ENCODE assay signal across 29 cellular contexts in genomic region chr12:90855534-90855933, GRCh38.
A peak's percentile ranks its signal among the peaks of the same experiment; 100 is the strongest.
DNase-seq lines count a peak whose midpoint lies in the region; ATAC-seq, FAIRE-seq and TF ChIP-seq lines count a peak whose summit lies in the region.
"Had no signal": no experiment of that assay in that cellular context is flagged by ENCODE, and none has a peak within 500 bp of the region (broad histone marks: within the 10 kb centered on the region; RNA-seq: fewer than 3 reads in every experiment).

No MANE protein-coding gene starts in this region.

- no peak for DNase-seq in activated naive CD4-positive, alpha-beta T cell treated with anti-CD3 and anti-CD28 coated beads, Interleukin-2, amount 10 ng/mL, durations not matched to agents 7 days and 5 days
- no peak for DNase-seq in activated naive CD4-positive, alpha-beta T cell treated with anti-CD3 and anti-CD28 coated beads, Interleukin-2, amount 50 U/mL, for 72 hours (ENCODE audit: low spot score in 2 of 2)
- peak; percentile 24 for DNase-seq in A673 (ENCODE audit: low spot score)
- no peak for DNase-seq in K562 (ENCODE audit: extremely low read depth in 1 of 4, low spot score in 3 of 4)
- DNase-seq in memory B cell (ENCODE audit: low spot score in 2 of 2), result no peak
- no peak for DNase-seq in stimulated activated CD4-positive, alpha-beta T cell treated with anti-CD3 and anti-CD28 coated beads, Interleukin-4, amount 100 ng/mL, for 24 hours
- no peak for DNase-seq in H9
- no peak for DNase-seq in retina
- DNase-seq: ACHN; BE2C; C1 segment of cervical spinal cord; CD4-positive, alpha-beta memory T cell; CD4-positive, CD25-positive, alpha-beta regulatory T cell; CD8-positive, alpha-beta memory T cell; COR-L47; DMS 273 treated with DMSO at 0.1 percent for 48 hours; DMS153; DMS53; DMS79; DND-41; EL; GDM1 had no signal

- H3K27ac ChIP-seq in A673 (ENCODE audit: low read depth, low read length, poor library complexity, severe bottlenecking) (no peak overlapping the region), K562 (ENCODE audit: extremely low read depth, low read depth, low read length) (no peak overlapping the region), H9 (ENCODE audit: insufficient read length, low read depth, low read length) (no peak overlapping the region)
- H3K27ac ChIP-seq: 22Rv1, A549, BLaER1 had no signal

- no peak for TF ChIP-seq RAD21 in K562 (CRISPR knock-in tag; conservative IDR thresholded peaks at IDR 0.05 in 1 of 2, IDR thresholded peaks at IDR 0.05 in 1 of 2)

- H3K4me1 ChIP-seq in A673 (ENCODE audit: insufficient read depth, low read length, poor library complexity, severe bottlenecking), result no peaks in the 10 kb centered on the region
- H3K4me1 ChIP-seq in K562 (replicated peaks in 1 of 2; ENCODE audit: control insufficient read depth in 2 of 2, insufficient read depth in 2 of 2, low read length in 2 of 2), result no peaks in the 10 kb centered on the region
- H3K4me1 ChIP-seq in H9 (ENCODE audit: insufficient read depth, low read length), result no peaks in the 10 kb centered on the region
- H3K4me1 ChIP-seq: BE2C, BLaER1 had no signal

- intact Hi-C loops in A673 (cut with micrococcal nuclease; ENCODE audit: unreplicated experiment) (loop anchor here (10.0 kb wide), 2 partner anchors 841 to 1151 kb away; partner anchors contain the start of gene ATP2B1), K562 (cut with micrococcal nuclease) (no loop called here)

- H2AK5ac ChIP-seq in H9 (ENCODE audit: insufficient read length, low read length), result no peak overlapping the region

- no peak for TF ChIP-seq CTCF in A673 (conservative IDR thresholded peaks at IDR 0.05; ENCODE audit: low read depth, low read length)
- TF ChIP-seq CTCF in K562 (IDR thresholded peaks at IDR 0.05 in 2 of 3, conservative IDR thresholded peaks at IDR 0.05 in 1 of 3; ENCODE audit: insufficient read depth in 2 of 3, low read depth in 1 of 3, low read length in 3 of 3), result no peak
- TF ChIP-seq CTCF in H9 (conservative IDR thresholded peaks at IDR 0.05), result no peak

- H3K56ac ChIP-seq in H9 (ENCODE audit: insufficient read length, low read depth, low read length), result no peak overlapping the region

- H2AFZ ChIP-seq in K562 (ENCODE audit: low read depth, low read length) (no peak overlapping the region), H9 (ENCODE audit: low read length) (no peak overlapping the region)

- H3K4me2 ChIP-seq in K562 (ENCODE audit: insufficient read depth, low read length) (no peak overlapping the region), H9 (ENCODE audit: insufficient read depth, insufficient read length, low read length) (no peak overlapping the region)
- H3K4me2 ChIP-seq: A549, BLaER1 had no signal

- H3K27me3 ChIP-seq in A673 (replicated peaks; ENCODE audit: insufficient read depth, low read depth, low read length, poor library complexity), result no peaks in the 10 kb centered on the region
- no peaks in the 10 kb centered on the region for H3K27me3 ChIP-seq in K562 (ENCODE audit: control insufficient read depth in 2 of 2, insufficient read depth in 2 of 2, low read length in 2 of 2)
- no peaks in the 10 kb centered on the region for H3K27me3 ChIP-seq in H9 (ENCODE audit: insufficient read depth, low read length)
- H3K27me3 ChIP-seq: BE2C, BLaER1 had no signal

- H3K9me1 ChIP-seq in K562 (ENCODE audit: control insufficient read depth, insufficient read depth, low read length), result no peaks in the 10 kb centered on the region

- H3K79me2 ChIP-seq in K562 (ENCODE audit: control insufficient read depth, insufficient read depth, low read length) (no peaks in the 10 kb centered on the region), H9 (ENCODE audit: insufficient read depth, low read length) (no peaks in the 10 kb centered on the region)

- TF ChIP-seq POLR2A in K562 (conservative IDR thresholded peaks at IDR 0.05), result no peak

- ATAC-seq in activated naive CD4-positive, alpha-beta T cell treated with anti-CD3 and anti-CD28 coated beads, Interleukin-2, amount 50 U/mL, for 72 hours, result no peak
- no peak for ATAC-seq in K562
- no peak for ATAC-seq in memory B cell (ENCODE audit: low read depth)
- ATAC-seq: A549, GM12878 had no signal

- peak overlapping the region; percentile 26 for H3K27ac Mint-ChIP-seq in activated naive CD4-positive, alpha-beta T cell treated with anti-CD3 and anti-CD28 coated beads, Interleukin-2, amount 10 ng/mL, durations not matched to agents 7 days and 5 days
- no peak overlapping the region for H3K27ac Mint-ChIP-seq in activated naive CD4-positive, alpha-beta T cell treated with anti-CD3 and anti-CD28 coated beads, Interleukin-2, amount 50 U/mL, for 72 hours
- H3K27ac Mint-ChIP-seq in memory B cell (peak overlapping the region; percentile 3), H9 (no peak overlapping the region)
- H3K27ac Mint-ChIP-seq: CD14-positive monocyte; CD4-positive, alpha-beta memory T cell; CD4-positive, CD25-positive, alpha-beta regulatory T cell had no signal

- H2BK5ac ChIP-seq in H9 (ENCODE audit: insufficient read length, low read length), result no peak overlapping the region

- POLR2A ChIA-PET in A673 (lab: Charles Lee; ENCODE audit: low non-redundant PET) (no interaction called here), K562 (lab: Yijun Ruan, JAX) (no interaction called here)

- H4K91ac ChIP-seq in H9 (ENCODE audit: insufficient read length, low read depth, low read length), result no peak overlapping the region

- WGBS in K562 (ENCODE audit: insufficient coverage, low coverage, missing lambda C conversion rate), result 0% methylated on average over 1 of the region's 1 CpG
- no CpG with 5 or more reads among the region's 1 CpG for WGBS in H9 (ENCODE audit: extremely low coverage, insufficient read length, low lambda C conversion rate)

- no peak overlapping the region for H2BK12ac ChIP-seq in H9 (ENCODE audit: insufficient read length, low read depth, low read length)

- H2BK120ac ChIP-seq in H9 (ENCODE audit: low read depth, low read length, poor library complexity, severe bottlenecking), result no peak overlapping the region

- BruUV-seq in A673 (replicated peaks; lab: Mats Ljungman, UMichigan), result no TSS peak
- BruUV-seq in K562 (replicated peaks; lab: Mats Ljungman, UMichigan), result no TSS peak

- H3K14ac ChIP-seq in H9 (ENCODE audit: insufficient read depth, low read length), result no peak overlapping the region

- no peak for FAIRE-seq in K562 (lab: Jason Lieb, UNC)
- FAIRE-seq: A549, GM12878, GM12892, GM18507 had no signal

- no peaks in the 10 kb centered on the region for H3K23me2 ChIP-seq in H9 (ENCODE audit: insufficient read length, low read depth, low read length, poor library complexity, severe bottlenecking)

- CTCF ChIA-PET in activated naive CD4-positive, alpha-beta T cell treated with anti-CD3 and anti-CD28 coated beads, Interleukin-2, amount 10 ng/mL, durations not matched to agents 7 days and 5 days (lab: Charles Lee), result no interaction called here
- CTCF ChIA-PET in A673 (lab: Charles Lee) (no interaction called here), K562 (lab: Yijun Ruan, JAX; ENCODE audit: low intra/inter-chr PET ratio) (no interaction called here)

- no peak overlapping the region for H4K5ac ChIP-seq in H9 (ENCODE audit: insufficient read length, low read depth, low read length)

- no peak overlapping the region for H3K4me3 Mint-ChIP-seq in activated naive CD4-positive, alpha-beta T cell treated with anti-CD3 and anti-CD28 coated beads, Interleukin-2, amount 10 ng/mL, durations not matched to agents 7 days and 5 days
- H3K4me3 Mint-ChIP-seq in memory B cell, result no peak overlapping the region
- no peak overlapping the region for H3K4me3 Mint-ChIP-seq in H9
- H3K4me3 Mint-ChIP-seq: CD14-positive monocyte; CD4-positive, alpha-beta memory T cell; CD4-positive, CD25-positive, alpha-beta regulatory T cell; CD8-positive, alpha-beta memory T cell had no signal

- no peak overlapping the region for H3K9ac ChIP-seq in K562 (ENCODE audit: insufficient read depth in 1 of 2, low read depth in 2 of 2, low read length in 2 of 2)
- no peak overlapping the region for H3K9ac ChIP-seq in H9 (ENCODE audit: extremely low read depth, insufficient read length, low read length)
- H3K9ac ChIP-seq: BLaER1 had no signal

- no peaks in the 10 kb centered on the region for H3K79me1 ChIP-seq in H9 (ENCODE audit: insufficient read depth, low read depth, low read length, poor library complexity, severe bottlenecking)

- H3K27me3 Mint-ChIP-seq in activated naive CD4-positive, alpha-beta T cell treated with anti-CD3 and anti-CD28 coated beads, Interleukin-2, amount 10 ng/mL, durations not matched to agents 7 days and 5 days, result no peaks in the 10 kb centered on the region
- H3K27me3 Mint-ChIP-seq in memory B cell (peaks cover 1% of the 10 kb centered on the region), H9 (ENCODE audit: low read depth) (no peaks in the 10 kb centered on the region)
- H3K27me3 Mint-ChIP-seq: CD4-positive, alpha-beta memory T cell had no signal

- H3K18ac ChIP-seq in H9 (ENCODE audit: insufficient read length, low read depth, low read length), result no peak overlapping the region

- no peak overlapping the region for H2BK15ac ChIP-seq in H9 (ENCODE audit: low read depth, low read length)

- H3K9me3 ChIP-seq in A673 (ENCODE audit: low read depth, low read length, poor library complexity, severe bottlenecking), result no peaks in the 10 kb centered on the region
- no peaks in the 10 kb centered on the region for H3K9me3 ChIP-seq in K562 (replicated peaks; ENCODE audit: control insufficient read depth, insufficient read depth, low read depth, low read length)
- H3K9me3 ChIP-seq in H9 (ENCODE audit: control insufficient read depth, low read depth, low read length), result no peaks in the 10 kb centered on the region
- H3K9me3 ChIP-seq: A549, BE2C, BLaER1 had no signal

- H3K36me3 Mint-ChIP-seq in activated naive CD4-positive, alpha-beta T cell treated with anti-CD3 and anti-CD28 coated beads, Interleukin-2, amount 10 ng/mL, durations not matched to agents 7 days and 5 days, result no peaks in the 10 kb centered on the region
- no peaks in the 10 kb centered on the region for H3K36me3 Mint-ChIP-seq in activated naive CD4-positive, alpha-beta T cell treated with anti-CD3 and anti-CD28 coated beads, Interleukin-2, amount 50 U/mL, for 72 hours
- H3K36me3 Mint-ChIP-seq in memory B cell, result no peaks in the 10 kb centered on the region
- H3K36me3 Mint-ChIP-seq in H9 (ENCODE audit: insufficient read depth in 1 of 3, low read depth in 3 of 3), result no peaks in the 10 kb centered on the region
- H3K36me3 Mint-ChIP-seq: CD14-positive monocyte; CD4-positive, alpha-beta memory T cell; CD4-positive, CD25-positive, alpha-beta regulatory T cell; CD8-positive, alpha-beta memory T cell had no signal

- in situ Hi-C loops in K562 (cut with MboI), result no loop called here

- no peak overlapping the region for H3T11ph ChIP-seq in H9 (ENCODE audit: low read length)

- H3K4me1 Mint-ChIP-seq in activated naive CD4-positive, alpha-beta T cell treated with anti-CD3 and anti-CD28 coated beads, Interleukin-2, amount 10 ng/mL, durations not matched to agents 7 days and 5 days, result no peaks in the 10 kb centered on the region
- peaks cover 2% of the 10 kb centered on the region for H3K4me1 Mint-ChIP-seq in memory B cell
- H3K4me1 Mint-ChIP-seq in H9, result no peaks in the 10 kb centered on the region
- H3K4me1 Mint-ChIP-seq: CD14-positive monocyte; CD4-positive, alpha-beta memory T cell; CD8-positive, alpha-beta memory T cell had no signal

- H3K4me3 ChIP-seq in A673 (ENCODE audit: low read depth, low read length, poor library complexity, severe bottlenecking), result no peak overlapping the region
- no peak overlapping the region for H3K4me3 ChIP-seq in K562
- H3K4me3 ChIP-seq: A549, BLaER1, GM12878 had no signal

- H3K4ac ChIP-seq in H9 (ENCODE audit: low read depth, low read length), result no peak overlapping the region

- TF ChIP-seq EP300 in K562 (IDR thresholded peaks at IDR 0.05; ENCODE audit: low read length), result no peak

- no peak overlapping the region for H3K23ac ChIP-seq in H9 (ENCODE audit: insufficient read length, low read depth, low read length)

- no peak overlapping the region for H4K8ac ChIP-seq in H9 (replicated peaks; ENCODE audit: insufficient read length, low read depth, low read length)

- H3K36me3 ChIP-seq in A673 (ENCODE audit: insufficient read depth, low read length, poor library complexity, severe bottlenecking) (no peaks in the 10 kb centered on the region), K562 (ENCODE audit: control insufficient read depth, insufficient read depth, low read length) (no peaks in the 10 kb centered on the region)
- H3K36me3 ChIP-seq: BE2C, BLaER1 had no signal

- no peaks in the 10 kb centered on the region for H3K9me3 Mint-ChIP-seq in activated naive CD4-positive, alpha-beta T cell treated with anti-CD3 and anti-CD28 coated beads, Interleukin-2, amount 10 ng/mL, durations not matched to agents 7 days and 5 days
- no peaks in the 10 kb centered on the region for H3K9me3 Mint-ChIP-seq in activated naive CD4-positive, alpha-beta T cell treated with anti-CD3 and anti-CD28 coated beads, Interleukin-2, amount 50 U/mL, for 72 hours
- H3K9me3 Mint-ChIP-seq in memory B cell, result no peaks in the 10 kb centered on the region
- H3K9me3 Mint-ChIP-seq in H9, result no peaks in the 10 kb centered on the region
- H3K9me3 Mint-ChIP-seq: CD14-positive monocyte; CD4-positive, alpha-beta memory T cell; CD4-positive, CD25-positive, alpha-beta regulatory T cell; CD8-positive, alpha-beta memory T cell had no signal

- H2BK20ac ChIP-seq in H9 (ENCODE audit: low read depth, low read length, poor library complexity, severe bottlenecking), result no peak overlapping the region

- H4K20me1 ChIP-seq in K562 (replicated peaks; ENCODE audit: control insufficient read depth, insufficient read depth, low read length) (no peaks in the 10 kb centered on the region), H9 (ENCODE audit: control insufficient read depth, insufficient read depth, insufficient read length) (no peaks in the 10 kb centered on the region)
- H4K20me1 ChIP-seq: BLaER1 had no signal

Comparison
In these comparisons a context has a peak if more than half of its experiments do, and no peak if none do; other contexts are left out.
1. H3K27ac Mint-ChIP-seq: peak in activated naive CD4-positive, alpha-beta T cell treated with anti-CD3 and anti-CD28 coated beads, Interleukin-2, amount 10 ng/mL, durations not matched to agents 7 days and 5 days (single experiment) and memory B cell (single experiment); none in activated naive CD4-positive, alpha-beta T cell treated with anti-CD3 and anti-CD28 coated beads, Interleukin-2, amount 50 U/mL, for 72 hours (0 of 2) and H9 (0 of 3).